Comparison of ENCODE assay signal across 8 cellular contexts in the genomic region with DNA sequence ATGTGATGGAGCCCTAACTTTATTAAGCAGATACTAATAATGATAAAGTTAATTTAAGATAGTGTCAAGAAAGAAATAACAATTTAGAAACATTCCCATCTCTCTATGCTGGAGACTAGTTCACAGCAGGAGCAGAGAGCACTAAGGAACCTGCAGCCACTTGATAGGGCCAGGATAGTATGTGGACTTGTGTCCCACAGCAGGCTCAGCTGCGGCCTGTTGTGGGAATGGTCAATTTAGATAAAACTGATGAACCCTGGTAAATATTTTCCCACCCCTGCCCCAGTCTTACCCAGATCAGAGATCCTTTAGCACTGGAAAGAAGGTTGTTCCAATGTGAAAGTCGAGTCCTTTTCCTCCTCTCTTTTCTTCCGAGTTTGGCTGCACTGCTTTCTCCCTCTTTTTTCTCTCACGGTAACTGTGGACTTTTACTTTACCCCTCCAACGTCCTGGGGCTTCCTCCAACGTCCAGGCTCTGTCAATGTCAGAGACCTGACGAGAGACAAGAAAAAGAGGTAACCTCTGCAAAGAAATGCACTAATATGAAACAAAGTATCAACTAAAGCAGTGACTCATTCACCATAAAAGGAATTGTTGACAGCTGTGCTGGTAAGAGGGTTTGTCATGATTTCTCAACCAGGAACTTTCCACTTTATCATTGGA. TPM values are rescaled to one million over a fixed set of nuclear protein-coding genes. Genes with fewer than 3 reads are reported as not detected.
A peak's percentile ranks its signal among the peaks of the same experiment; 100 is the strongest.
DNase-seq lines count a peak whose midpoint lies in the region; ATAC-seq and TF ChIP-seq lines count a peak whose summit lies in the region.

A gene with protein sequence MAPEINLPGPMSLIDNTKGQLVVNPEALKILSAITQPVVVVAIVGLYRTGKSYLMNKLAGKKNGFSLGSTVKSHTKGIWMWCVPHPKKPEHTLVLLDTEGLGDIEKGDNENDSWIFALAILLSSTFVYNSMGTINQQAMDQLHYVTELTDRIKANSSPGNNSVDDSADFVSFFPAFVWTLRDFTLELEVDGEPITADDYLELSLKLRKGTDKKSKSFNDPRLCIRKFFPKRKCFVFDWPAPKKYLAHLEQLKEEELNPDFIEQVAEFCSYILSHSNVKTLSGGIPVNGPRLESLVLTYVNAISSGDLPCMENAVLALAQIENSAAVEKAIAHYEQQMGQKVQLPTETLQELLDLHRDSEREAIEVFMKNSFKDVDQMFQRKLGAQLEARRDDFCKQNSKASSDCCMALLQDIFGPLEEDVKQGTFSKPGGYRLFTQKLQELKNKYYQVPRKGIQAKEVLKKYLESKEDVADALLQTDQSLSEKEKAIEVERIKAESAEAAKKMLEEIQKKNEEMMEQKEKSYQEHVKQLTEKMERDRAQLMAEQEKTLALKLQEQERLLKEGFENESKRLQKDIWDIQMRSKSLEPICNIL (minus strand): TSS at position 544 of the 663 bp plus-strand sequence. CDS start 4,148 bp downstream, outside the sequence.

- H3K4me3 ChIP-seq in duodenal mucosa (ENCODE audit: low read depth in 1 of 2, low read length in 2 of 2) (peak within 1 kb of the TSS; percentile 64 to 80), uterus (peak within 1 kb of the TSS; percentile 44 to 52)

- H3K4me1 ChIP-seq in duodenal mucosa (ENCODE audit: control insufficient read depth in 1 of 2, insufficient read depth in 2 of 2, low read length in 2 of 2) = peaks cover 20 to 34% of the 10 kb centered on the region in 2 donors
- H3K4me1 ChIP-seq in uterus = no peaks in the 10 kb centered on the region

- H3K27ac ChIP-seq in CD4-positive, alpha-beta T cell (ENCODE audit: low read depth, low read length) = peak within 1 kb of the TSS; percentile 86
- H3K27ac ChIP-seq in duodenal mucosa (ENCODE audit: low read depth, low read length) (peak within 1 kb of the TSS; percentile 78), uterus (peak within 1 kb of the TSS; percentile 79 to 95)

- intact Hi-C loops in CD4-positive, alpha-beta T cell (cut with DNase I, micrococcal nuclease) = loop anchor here (1.0 to 2.0 kb wide), 3 partner anchors 75 to 233 kb away; no protein-coding TSS in a partner anchor
- intact Hi-C loops in uterus (cut with DNase I; ENCODE audit: low total_unique reads) = no loop called here

- peak; percentile 81 for ATAC-seq in CD4-positive, alpha-beta T cell (ENCODE audit: poor library complexity)
- peak; percentile 62 for ATAC-seq in GM19328 (IDR thresholded peaks at IDR 0.05; ENCODE audit: unreplicated experiment)
- peak; percentile 90 for ATAC-seq in HG03378 (IDR thresholded peaks at IDR 0.05; ENCODE audit: unreplicated experiment)

- no peak for TF ChIP-seq CTCF in CD4-positive, alpha-beta T cell (IDR thresholded peaks at IDR 0.05)
- no peak for TF ChIP-seq CTCF in mesothelial cell of epicardium (IDR thresholded peaks at IDR 0.05; ENCODE audit: unreplicated experiment)
- TF ChIP-seq CTCF in uterus (IDR thresholded peaks at IDR 0.05) = no peak

- H3K9me3 Mint-ChIP-seq in CD4-positive, alpha-beta T cell = no peaks in the 10 kb centered on the region
- peaks cover 10% of the 10 kb centered on the region for H3K9me3 Mint-ChIP-seq in T-helper 2 cell treated with Interferon-gamma antibody and Interleukin-4, amounts not matched to agents 5 μg/mL and 100 μg/mL, for 36 hours
- no peaks in the 10 kb centered on the region for H3K9me3 Mint-ChIP-seq in mesothelial cell of epicardium

- H3K9me3 ChIP-seq in CD4-positive, alpha-beta T cell (ENCODE audit: control insufficient read depth, low read length) = no peaks in the 10 kb centered on the region
- H3K9me3 ChIP-seq in duodenal mucosa (ENCODE audit: control insufficient read depth in 1 of 2, low read length in 2 of 2) = no peaks in the 10 kb centered on the region
- no peaks in the 10 kb centered on the region for H3K9me3 ChIP-seq in uterus

- H3K36me3 Mint-ChIP-seq in CD4-positive, alpha-beta T cell (ENCODE audit: low read depth) = peaks cover 57% of the 10 kb centered on the region
- peaks cover 46% of the 10 kb centered on the region for H3K36me3 Mint-ChIP-seq in T-helper 2 cell treated with Interferon-gamma antibody and Interleukin-4, amounts not matched to agents 5 μg/mL and 100 μg/mL, for 36 hours (ENCODE audit: low read depth)
- no peaks in the 10 kb centered on the region for H3K36me3 Mint-ChIP-seq in mesothelial cell of epicardium

- CTCF ChIA-PET in CD4-positive, alpha-beta T cell (lab: Charles Lee) = interaction anchor here (1.1 to 3.3 kb wide), 5 partner anchors 8 to 236 kb away, joined by 3 to 10 read pairs (median 3); a partner anchor contains a TSS
- CTCF ChIA-PET in HEK293T (lab: Yijun Ruan, JAX) = no interaction called here

- H3K9ac ChIP-seq in duodenal mucosa (ENCODE audit: low read depth in 1 of 2, low read length in 2 of 2) = peak within 1 kb of the TSS; percentile 45 to 85

- TF ChIP-seq POLR2A in uterus (IDR thresholded peaks at IDR 0.05) = peak; percentile 75 to 92

- no peaks in the 10 kb centered on the region for H3K27me3 Mint-ChIP-seq in CD4-positive, alpha-beta T cell
- H3K27me3 Mint-ChIP-seq in T-helper 2 cell treated with Interferon-gamma antibody and Interleukin-4, amounts not matched to agents 5 μg/mL and 100 μg/mL, for 36 hours (ENCODE audit: low read depth) = no peaks in the 10 kb centered on the region
- H3K27me3 Mint-ChIP-seq in mesothelial cell of epicardium (ENCODE audit: low read depth) = no peaks in the 10 kb centered on the region

- peaks cover 76% of the 10 kb centered on the region for H3K4me1 Mint-ChIP-seq in CD4-positive, alpha-beta T cell (ENCODE audit: low read depth)
- peaks cover 62% of the 10 kb centered on the region for H3K4me1 Mint-ChIP-seq in T-helper 2 cell treated with Interferon-gamma antibody and Interleukin-4, amounts not matched to agents 5 μg/mL and 100 μg/mL, for 36 hours (ENCODE audit: low read depth)
- H3K4me1 Mint-ChIP-seq in mesothelial cell of epicardium = peaks cover 21% of the 10 kb centered on the region

- peak within 1 kb of the TSS; percentile 100 for H3K4me3 Mint-ChIP-seq in CD4-positive, alpha-beta T cell
- peak within 1 kb of the TSS; percentile 100 for H3K4me3 Mint-ChIP-seq in T-helper 2 cell treated with Interferon-gamma antibody and Interleukin-4, amounts not matched to agents 5 μg/mL and 100 μg/mL, for 36 hours
- H3K4me3 Mint-ChIP-seq in mesothelial cell of epicardium = peak within 1 kb of the TSS; percentile 56

- POLR2A ChIA-PET in CD4-positive, alpha-beta T cell (lab: Charles Lee) = interaction anchor here (0.7 to 5.9 kb wide), 24 partner anchors 9 to 483 kb away, joined by 3 to 79 read pairs (median 7); a partner anchor contains a TSS
- POLR2A ChIA-PET in HEK293T (lab: Yijun Ruan, JAX) = no interaction called here

- no peaks in the 10 kb centered on the region for H3K27me3 ChIP-seq in CD4-positive, alpha-beta T cell (ENCODE audit: control insufficient read depth, insufficient read depth, low read length)
- H3K27me3 ChIP-seq in duodenal mucosa (ENCODE audit: control insufficient read depth in 1 of 2, insufficient read depth in 2 of 2, low read length in 2 of 2) = no peaks in the 10 kb centered on the region
- no peaks in the 10 kb centered on the region for H3K27me3 ChIP-seq in uterus

- peaks cover 3 to 4% of the 10 kb centered on the region in 2 donors for H3K36me3 ChIP-seq in duodenal mucosa (ENCODE audit: control insufficient read depth in 1 of 2, insufficient read depth in 2 of 2, low read length in 2 of 2)
- H3K36me3 ChIP-seq in uterus = no peaks in the 10 kb centered on the region

- peak in 3 of 10 experiments; percentile 18 to 25 (median 24) for DNase-seq in CD4-positive, alpha-beta T cell
- peak; percentile 42 for DNase-seq in T-helper 2 cell treated with Interferon-gamma antibody and Interleukin-4, amounts not matched to agents 5 μg/mL and 100 μg/mL, for 36 hours (ENCODE audit: low spot score)
- no peak for DNase-seq in mesothelial cell of epicardium (ENCODE audit: low spot score in 2 of 2, unreplicated experiment in 2 of 2)
- peak in 1 of 2 donors; percentile 24 for DNase-seq in uterus
- no peak for DNase-seq in HEK293T (ENCODE audit: extremely low spot score)

- H3K27ac Mint-ChIP-seq in CD4-positive, alpha-beta T cell = peak within 1 kb of the TSS; percentile 96
- peak within 1 kb of the TSS; percentile 99 for H3K27ac Mint-ChIP-seq in T-helper 2 cell treated with Interferon-gamma antibody and Interleukin-4, amounts not matched to agents 5 μg/mL and 100 μg/mL, for 36 hours
- peak within 1 kb of the TSS; percentile 94 for H3K27ac Mint-ChIP-seq in mesothelial cell of epicardium

TF ChIP-seq in HEK293T, 16 proteins besides CTCF, POLR2A, EP300 and RAD21:
- TF ChIP-seq ARNT (IDR thresholded peaks at IDR 0.05) (no peak), FOXM1 (IDR thresholded peaks at IDR 0.05; ENCODE audit: borderline replicate concordance) (no peak), NFRKB (IDR thresholded peaks at IDR 0.05) (no peak), ZNF384 (IDR thresholded peaks at IDR 0.05) (no peak), BHLHE40 (IDR thresholded peaks at IDR 0.05; ENCODE audit: borderline replicate concordance) (no peak), SP1 (IDR thresholded peaks at IDR 0.05) (no peak), FOXA1 (IDR thresholded peaks at IDR 0.05) (no peak), ELF4 (IDR thresholded peaks at IDR 0.05) (no peak), SUZ12 (IDR thresholded peaks at IDR 0.05) (no peak), LEF1 (IDR thresholded peaks at IDR 0.05; ENCODE audit: borderline replicate concordance) (no peak)
- TF ChIP-seq, protein P1, sequence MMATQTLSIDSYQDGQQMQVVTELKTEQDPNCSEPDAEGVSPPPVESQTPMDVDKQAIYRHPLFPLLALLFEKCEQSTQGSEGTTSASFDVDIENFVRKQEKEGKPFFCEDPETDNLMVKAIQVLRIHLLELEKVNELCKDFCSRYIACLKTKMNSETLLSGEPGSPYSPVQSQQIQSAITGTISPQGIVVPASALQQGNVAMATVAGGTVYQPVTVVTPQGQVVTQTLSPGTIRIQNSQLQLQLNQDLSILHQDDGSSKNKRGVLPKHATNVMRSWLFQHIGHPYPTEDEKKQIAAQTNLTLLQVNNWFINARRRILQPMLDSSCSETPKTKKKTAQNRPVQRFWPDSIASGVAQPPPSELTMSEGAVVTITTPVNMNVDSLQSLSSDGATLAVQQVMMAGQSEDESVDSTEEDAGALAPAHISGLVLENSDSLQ (IDR thresholded peaks at IDR 0.05) = no peak

RNA-seq across cellular contexts. Expression of the gene that starts here (rescaled TPM):
- total RNA-seq in CD4-positive, alpha-beta T cell = 10 to 100 TPM; 87.6 to 91.8 TPM
- total RNA-seq in mesothelial cell of epicardium (3.8 to 4.4 TPM (median 4.1 TPM) in 3 replicates), uterus (10 to 100 TPM; 18.4 to 95.0 (median 50.5) TPM)
